25 cellular contexts compared by ENCODE assay signal in genomic region chr16:65744401-65744800, GRCh38.
"Had no signal": no experiment of that assay in that cellular context is flagged by ENCODE, and none has a peak within 500 bp of the region (broad histone marks: within the 10 kb centered on the region; RNA-seq: fewer than 3 reads in every experiment).

No MANE protein-coding gene starts in this region.

- H3K9ac ChIP-seq: neural progenitor cell had no signal

- ATAC-seq: foreskin keratinocyte; gastroesophageal sphincter; heart left ventricle; left lobe of liver; mucosa of descending colon; psoas muscle; right cardiac atrium; stimulated activated naive B cell treated with anti-CD40 and anti-IgM and Interleukin-4, amounts not matched to agents 10 μg/mL and 1 μg/mL and 100 μg/mL, for 72 hours had no signal

- H3K4me3 Mint-ChIP-seq: memory B cell; naive B cell; neural progenitor cell; stimulated activated naive B cell treated with anti-CD40 and anti-IgM and Interleukin-4, amounts not matched to agents 10 μg/mL and 1 μg/mL and 100 μg/mL, for 72 hours; stimulated activated naive CD8-positive, alpha-beta T cell treated with anti-CD3 and anti-CD28 coated beads, Interleukin-15, Interleukin-2, amounts not matched to agents 100 ng/mL and 50 ng/mL, for 24 hours had no signal

- H3K4me3 ChIP-seq: coronary artery, esophagus muscularis mucosa, gastroesophageal sphincter, heart left ventricle, hepatocyte, lung, mucosa of descending colon, neural progenitor cell, psoas muscle, sigmoid colon, spleen, thoracic aorta, tibial nerve, upper lobe of left lung had no signal

- H3K27me3 ChIP-seq: esophagus muscularis mucosa, foreskin keratinocyte, gastroesophageal sphincter, heart left ventricle, hepatocyte, neural progenitor cell, sigmoid colon, spleen, tibial nerve, upper lobe of left lung had no signal

- H3K4me2 ChIP-seq: hepatocyte, neural progenitor cell had no signal

- H2AFZ ChIP-seq: hepatocyte, neural progenitor cell had no signal

- DNase-seq: dermis blood vessel endothelial cell; effector memory CD4-positive, alpha-beta T cell; foreskin keratinocyte; heart left ventricle; kidney; mucosa of descending colon; naive B cell; posterior cingulate gyrus; psoas muscle; right cardiac atrium; sigmoid colon; spleen; stimulated activated naive B cell treated with anti-CD40 and anti-IgM and Interleukin-4, amounts not matched to agents 10 μg/mL and 1 μg/mL and 100 μg/mL, for 72 hours; upper lobe of left lung had no signal

- H3K9me3 ChIP-seq: esophagus muscularis mucosa, gastroesophageal sphincter, heart left ventricle, mucosa of descending colon, psoas muscle, sigmoid colon, thoracic aorta, tibial nerve, upper lobe of left lung had no signal

- H3K36me3 Mint-ChIP-seq: memory B cell; naive B cell; neural progenitor cell; stimulated activated naive B cell treated with anti-CD40 and anti-IgM and Interleukin-4, amounts not matched to agents 10 μg/mL and 1 μg/mL and 100 μg/mL, for 72 hours had no signal

- H3K27me3 Mint-ChIP-seq: memory B cell; naive B cell; stimulated activated naive CD8-positive, alpha-beta T cell treated with anti-CD3 and anti-CD28 coated beads, Interleukin-15, Interleukin-2, amounts not matched to agents 100 ng/mL and 50 ng/mL, for 24 hours had no signal

- H3K27ac ChIP-seq: coronary artery, esophagus muscularis mucosa, foreskin keratinocyte, gastroesophageal sphincter, heart left ventricle, hepatocyte, neural progenitor cell, psoas muscle, sigmoid colon, spleen, thoracic aorta, tibial nerve, upper lobe of left lung had no signal

- H3K36me3 ChIP-seq: esophagus muscularis mucosa, gastroesophageal sphincter, heart left ventricle, neural progenitor cell, sigmoid colon, spleen, thoracic aorta, tibial nerve, upper lobe of left lung had no signal

- H3K27ac Mint-ChIP-seq: memory B cell; naive B cell; neural progenitor cell; stimulated activated naive B cell treated with anti-CD40 and anti-IgM and Interleukin-4, amounts not matched to agents 10 μg/mL and 1 μg/mL and 100 μg/mL, for 72 hours; stimulated activated naive CD8-positive, alpha-beta T cell treated with anti-CD3 and anti-CD28 coated beads, Interleukin-15, Interleukin-2, amounts not matched to agents 100 ng/mL and 50 ng/mL, for 24 hours had no signal

- H3K79me2 ChIP-seq: hepatocyte had no signal

- H3K4me1 ChIP-seq: esophagus muscularis mucosa, foreskin keratinocyte, gastroesophageal sphincter, heart left ventricle, psoas muscle, spleen, tibial nerve, upper lobe of left lung had no signal

- H3K4me1 Mint-ChIP-seq: memory B cell, naive B cell had no signal
